In genomic region chr11:68092411-68092810, GRCh38 we compare ENCODE assay signal across 21 cellular contexts.
"Had no signal": no experiment of that assay in that cellular context is flagged by ENCODE, and none has a peak within 500 bp of the region (broad histone marks: within the 10 kb centered on the region; RNA-seq: fewer than 3 reads in every experiment).

No MANE protein-coding gene starts in this region.

- H3K4me3 Mint-ChIP-seq: activated CD4-positive, alpha-beta T cell treated with anti-CD3 and anti-CD28 coated beads, Interleukin-2, amount 10 ng/mL, durations not matched to agents 24 days and 14 days; activated CD8-positive, alpha-beta T cell treated with anti-CD3 and anti-CD28 coated beads for 36 hours; activated naive CD8-positive, alpha-beta T cell treated with anti-CD3 and anti-CD28 coated beads for 36 hours; activated T-helper 17 cell treated with anti-CD3 and anti-CD28 coated beads, Interleukin-2, amount 50 U/mL, for 72 hours; central memory CD8-positive, alpha-beta T cell; nephron; stimulated activated naive CD8-positive, alpha-beta T cell treated with anti-CD3 and anti-CD28 coated beads, Interleukin-15, Interleukin-2, amounts not matched to agents 100 ng/mL and 50 ng/mL, for 24 hours had no signal

- H3K4me1 Mint-ChIP-seq: activated T-helper 17 cell treated with anti-CD3 and anti-CD28 coated beads, Interleukin-2, amount 50 U/mL, for 72 hours; central memory CD8-positive, alpha-beta T cell had no signal

- H3K27ac Mint-ChIP-seq: activated CD4-positive, alpha-beta T cell treated with anti-CD3 and anti-CD28 coated beads, Interleukin-2, amount 10 ng/mL, durations not matched to agents 24 days and 14 days; activated CD8-positive, alpha-beta T cell treated with anti-CD3 and anti-CD28 coated beads for 36 hours; activated naive CD8-positive, alpha-beta T cell treated with anti-CD3 and anti-CD28 coated beads for 36 hours; activated T-helper 17 cell treated with anti-CD3 and anti-CD28 coated beads, Interleukin-2, amount 50 U/mL, for 72 hours; nephron; progenitor cell of endocrine pancreas; stimulated activated naive CD8-positive, alpha-beta T cell treated with anti-CD3 and anti-CD28 coated beads, Interleukin-15, Interleukin-2, amounts not matched to agents 100 ng/mL and 50 ng/mL, for 24 hours had no signal

- H3K36me3 Mint-ChIP-seq: activated naive CD8-positive, alpha-beta T cell treated with anti-CD3 and anti-CD28 coated beads for 36 hours had no signal

- H3K9me3 Mint-ChIP-seq: activated CD4-positive, alpha-beta T cell treated with anti-CD3 and anti-CD28 coated beads, Interleukin-2, amount 10 ng/mL, durations not matched to agents 24 days and 14 days; activated CD8-positive, alpha-beta T cell treated with anti-CD3 and anti-CD28 coated beads for 36 hours; activated naive CD8-positive, alpha-beta T cell treated with anti-CD3 and anti-CD28 coated beads for 36 hours; activated T-helper 17 cell treated with anti-CD3 and anti-CD28 coated beads, Interleukin-2, amount 50 U/mL, for 72 hours; central memory CD8-positive, alpha-beta T cell; nephron; stimulated activated naive CD8-positive, alpha-beta T cell treated with anti-CD3 and anti-CD28 coated beads, Interleukin-15, Interleukin-2, amounts not matched to agents 100 ng/mL and 50 ng/mL, for 24 hours had no signal

- H3K27me3 Mint-ChIP-seq: activated CD4-positive, alpha-beta T cell treated with anti-CD3 and anti-CD28 coated beads, Interleukin-2, amount 10 ng/mL, durations not matched to agents 24 days and 14 days; activated CD8-positive, alpha-beta T cell treated with anti-CD3 and anti-CD28 coated beads for 36 hours; activated naive CD8-positive, alpha-beta T cell treated with anti-CD3 and anti-CD28 coated beads for 36 hours; activated T-helper 17 cell treated with anti-CD3 and anti-CD28 coated beads, Interleukin-2, amount 50 U/mL, for 72 hours; central memory CD8-positive, alpha-beta T cell; progenitor cell of endocrine pancreas; stimulated activated naive CD8-positive, alpha-beta T cell treated with anti-CD3 and anti-CD28 coated beads, Interleukin-15, Interleukin-2, amounts not matched to agents 100 ng/mL and 50 ng/mL, for 24 hours had no signal

- DNase-seq: activated CD4-positive, alpha-beta T cell treated with anti-CD3 and anti-CD28 coated beads, Interleukin-2, amount 10 ng/mL, durations not matched to agents 24 days and 14 days; activated CD8-positive, alpha-beta T cell treated with anti-CD3 and anti-CD28 coated beads for 36 hours; activated naive CD4-positive, alpha-beta T cell; activated naive CD8-positive, alpha-beta T cell treated with anti-CD3 and anti-CD28 coated beads for 36 hours; activated T-cell treated with anti-CD3 and anti-CD28 coated beads, Interleukin-2, amount 50 U/mL, for 1 hour; amygdala; brain microvascular endothelial cell; cortex of kidney; effector CD8-positive, alpha-beta T cell; esophagus squamous epithelium; left cardiac atrium; stimulated activated CD4-positive, alpha-beta T cell treated with anti-CD3 and anti-CD28 coated beads, Interleukin-2, amount 100 ng/mL, for 24 hours; T-helper 1 cell; T-helper 9 cell; testis; upper lobe of left lung had no signal

- H3K27me3 ChIP-seq: brain microvascular endothelial cell, esophagus squamous epithelium, testis, upper lobe of left lung had no signal

- H3K27ac ChIP-seq: brain microvascular endothelial cell, esophagus squamous epithelium, testis had no signal

- ATAC-seq: activated CD8-positive, alpha-beta T cell treated with anti-CD3 and anti-CD28 coated beads for 36 hours; activated T-helper 17 cell treated with anti-CD3 and anti-CD28 coated beads, Interleukin-2, amount 50 U/mL, for 72 hours; left cardiac atrium had no signal
